Comparison of ENCODE assay signal across 1 cellular context in the genomic region with DNA sequence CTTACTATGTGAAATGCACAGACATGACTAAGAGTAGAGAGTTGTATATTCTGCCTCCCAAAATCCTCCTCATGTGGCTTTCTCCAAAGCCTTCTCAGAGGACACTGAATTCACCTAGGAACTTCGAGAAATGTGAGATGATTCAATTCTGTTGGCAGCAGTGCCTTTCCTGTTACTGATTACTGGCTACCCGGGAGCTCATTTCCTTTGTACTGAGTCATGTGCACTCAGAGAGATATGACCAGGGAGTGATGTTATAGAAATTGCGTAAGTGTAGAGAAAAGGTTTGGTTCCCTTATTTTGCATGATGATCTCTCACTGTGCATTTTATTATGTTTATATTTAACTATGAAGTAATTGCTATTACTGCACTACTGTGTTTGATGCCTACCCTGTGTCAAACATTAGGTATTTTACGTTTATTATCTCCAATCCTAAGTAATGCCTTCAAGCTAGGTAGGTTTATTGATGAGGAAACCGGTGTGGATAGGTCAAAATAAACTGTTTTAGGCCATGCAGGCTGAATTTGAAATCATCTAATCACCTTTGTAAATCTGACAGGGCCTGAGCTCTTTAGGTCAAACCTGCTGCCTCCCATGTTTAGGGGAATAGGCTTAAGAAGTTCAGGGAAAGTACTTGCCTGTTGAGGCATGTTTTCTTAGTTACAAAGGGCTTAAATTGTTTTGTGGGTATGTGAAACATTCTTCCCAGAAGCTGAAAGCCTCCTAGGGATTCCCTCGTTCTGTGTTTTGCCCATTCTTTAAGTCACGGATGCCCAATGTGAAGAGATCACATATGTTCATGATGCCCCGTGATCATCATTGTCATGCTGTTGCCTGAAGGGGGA.
TF ChIP-seq lines count a peak whose summit lies in the region.

No MANE protein-coding gene starts in this region.

TF ChIP-seq in HEK293, 187 proteins besides CTCF, POLR2A, EP300 and RAD21 (continued from another document):
- TF ChIP-seq, protein P1, sequence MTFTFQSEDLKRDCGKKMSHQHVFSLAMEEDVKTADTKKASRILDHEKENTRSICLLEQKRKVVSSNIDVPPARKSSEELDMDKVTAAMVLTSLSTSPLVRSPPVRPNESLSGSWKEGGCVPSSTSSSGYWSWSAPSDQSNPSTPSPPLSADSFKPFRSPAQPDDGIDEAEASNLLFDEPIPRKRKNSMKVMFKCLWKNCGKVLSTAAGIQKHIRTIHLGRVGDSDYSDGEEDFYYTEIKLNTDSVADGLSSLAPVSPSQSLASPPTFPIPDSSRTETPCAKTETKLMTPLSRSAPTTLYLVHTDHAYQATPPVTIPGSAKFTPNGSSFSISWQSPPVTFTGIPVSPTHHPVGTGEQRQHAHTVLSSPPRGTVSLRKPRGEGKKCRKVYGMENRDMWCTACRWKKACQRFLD (tag by site-specific recombination; IDR thresholded peaks at IDR 0.05), result no peak
- TF ChIP-seq ZNF670 (tag by site-specific recombination; IDR thresholded peaks at IDR 0.05; ENCODE audit: low read depth) (no peak), ZNF416 (tag by site-specific recombination; IDR thresholded peaks at IDR 0.05) (no peak), ZBTB1 (tag by site-specific recombination; IDR thresholded peaks at IDR 0.05) (peak; percentile 41; the same call in 1 of the 2 replicates), ZNF548 (tag by site-specific recombination; IDR thresholded peaks at IDR 0.05) (no peak), OSR2 (tag by site-specific recombination; IDR thresholded peaks at IDR 0.05) (peak; percentile 96), ZNF664 (tag by site-specific recombination; IDR thresholded peaks at IDR 0.05) (no peak), SCRT2 (tag by site-specific recombination; IDR thresholded peaks at IDR 0.05) (no peak), ZBTB20 (tag by site-specific recombination; IDR thresholded peaks at IDR 0.05) (peak; percentile 69)
- TF ChIP-seq, protein P2, sequence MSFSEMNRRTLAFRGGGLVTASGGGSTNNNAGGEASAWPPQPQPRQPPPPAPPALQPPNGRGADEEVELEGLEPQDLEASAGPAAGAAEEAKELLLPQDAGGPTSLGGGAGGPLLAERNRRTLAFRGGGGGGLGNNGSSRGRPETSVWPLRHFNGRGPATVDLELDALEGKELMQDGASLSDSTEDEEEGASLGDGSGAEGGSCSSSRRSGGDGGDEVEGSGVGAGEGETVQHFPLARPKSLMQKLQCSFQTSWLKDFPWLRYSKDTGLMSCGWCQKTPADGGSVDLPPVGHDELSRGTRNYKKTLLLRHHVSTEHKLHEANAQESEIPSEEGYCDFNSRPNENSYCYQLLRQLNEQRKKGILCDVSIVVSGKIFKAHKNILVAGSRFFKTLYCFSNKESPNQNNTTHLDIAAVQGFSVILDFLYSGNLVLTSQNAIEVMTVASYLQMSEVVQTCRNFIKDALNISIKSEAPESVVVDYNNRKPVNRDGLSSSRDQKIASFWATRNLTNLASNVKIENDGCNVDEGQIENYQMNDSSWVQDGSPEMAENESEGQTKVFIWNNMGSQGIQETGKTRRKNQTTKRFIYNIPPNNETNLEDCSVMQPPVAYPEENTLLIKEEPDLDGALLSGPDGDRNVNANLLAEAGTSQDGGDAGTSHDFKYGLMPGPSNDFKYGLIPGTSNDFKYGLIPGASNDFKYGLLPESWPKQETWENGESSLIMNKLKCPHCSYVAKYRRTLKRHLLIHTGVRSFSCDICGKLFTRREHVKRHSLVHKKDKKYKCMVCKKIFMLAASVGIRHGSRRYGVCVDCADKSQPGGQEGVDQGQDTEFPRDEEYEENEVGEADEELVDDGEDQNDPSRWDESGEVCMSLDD (tag by site-specific recombination; IDR thresholded peaks at IDR 0.05), result no peak
- TF ChIP-seq, protein P3, sequence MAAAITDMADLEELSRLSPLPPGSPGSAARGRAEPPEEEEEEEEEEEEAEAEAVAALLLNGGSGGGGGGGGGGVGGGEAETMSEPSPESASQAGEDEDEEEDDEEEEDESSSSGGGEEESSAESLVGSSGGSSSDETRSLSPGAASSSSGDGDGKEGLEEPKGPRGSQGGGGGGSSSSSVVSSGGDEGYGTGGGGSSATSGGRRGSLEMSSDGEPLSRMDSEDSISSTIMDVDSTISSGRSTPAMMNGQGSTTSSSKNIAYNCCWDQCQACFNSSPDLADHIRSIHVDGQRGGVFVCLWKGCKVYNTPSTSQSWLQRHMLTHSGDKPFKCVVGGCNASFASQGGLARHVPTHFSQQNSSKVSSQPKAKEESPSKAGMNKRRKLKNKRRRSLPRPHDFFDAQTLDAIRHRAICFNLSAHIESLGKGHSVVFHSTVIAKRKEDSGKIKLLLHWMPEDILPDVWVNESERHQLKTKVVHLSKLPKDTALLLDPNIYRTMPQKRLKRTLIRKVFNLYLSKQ (tag by site-specific recombination; IDR thresholded peaks at IDR 0.05; ENCODE audit: borderline replicate concordance), result no peak
- TF ChIP-seq, protein P4, sequence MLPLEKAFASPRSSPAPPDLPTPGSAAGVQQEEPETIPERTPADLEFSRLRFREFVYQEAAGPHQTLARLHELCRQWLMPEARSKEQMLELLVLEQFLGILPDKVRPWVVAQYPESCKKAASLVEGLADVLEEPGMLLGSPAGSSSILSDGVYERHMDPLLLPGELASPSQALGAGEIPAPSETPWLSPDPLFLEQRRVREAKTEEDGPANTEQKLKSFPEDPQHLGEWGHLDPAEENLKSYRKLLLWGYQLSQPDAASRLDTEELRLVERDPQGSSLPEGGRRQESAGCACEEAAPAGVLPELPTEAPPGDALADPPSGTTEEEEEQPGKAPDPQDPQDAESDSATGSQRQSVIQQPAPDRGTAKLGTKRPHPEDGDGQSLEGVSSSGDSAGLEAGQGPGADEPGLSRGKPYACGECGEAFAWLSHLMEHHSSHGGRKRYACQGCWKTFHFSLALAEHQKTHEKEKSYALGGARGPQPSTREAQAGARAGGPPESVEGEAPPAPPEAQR (tag by site-specific recombination; IDR thresholded peaks at IDR 0.05), result no peak
- TF ChIP-seq, protein P5, sequence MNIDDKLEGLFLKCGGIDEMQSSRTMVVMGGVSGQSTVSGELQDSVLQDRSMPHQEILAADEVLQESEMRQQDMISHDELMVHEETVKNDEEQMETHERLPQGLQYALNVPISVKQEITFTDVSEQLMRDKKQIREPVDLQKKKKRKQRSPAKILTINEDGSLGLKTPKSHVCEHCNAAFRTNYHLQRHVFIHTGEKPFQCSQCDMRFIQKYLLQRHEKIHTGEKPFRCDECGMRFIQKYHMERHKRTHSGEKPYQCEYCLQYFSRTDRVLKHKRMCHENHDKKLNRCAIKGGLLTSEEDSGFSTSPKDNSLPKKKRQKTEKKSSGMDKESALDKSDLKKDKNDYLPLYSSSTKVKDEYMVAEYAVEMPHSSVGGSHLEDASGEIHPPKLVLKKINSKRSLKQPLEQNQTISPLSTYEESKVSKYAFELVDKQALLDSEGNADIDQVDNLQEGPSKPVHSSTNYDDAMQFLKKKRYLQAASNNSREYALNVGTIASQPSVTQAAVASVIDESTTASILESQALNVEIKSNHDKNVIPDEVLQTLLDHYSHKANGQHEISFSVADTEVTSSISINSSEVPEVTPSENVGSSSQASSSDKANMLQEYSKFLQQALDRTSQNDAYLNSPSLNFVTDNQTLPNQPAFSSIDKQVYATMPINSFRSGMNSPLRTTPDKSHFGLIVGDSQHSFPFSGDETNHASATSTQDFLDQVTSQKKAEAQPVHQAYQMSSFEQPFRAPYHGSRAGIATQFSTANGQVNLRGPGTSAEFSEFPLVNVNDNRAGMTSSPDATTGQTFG (tag by site-specific recombination; IDR thresholded peaks at IDR 0.05; ENCODE audit: borderline replicate concordance), result no peak
